Comparison of ENCODE assay signal across 10 cellular contexts in the genomic region with DNA sequence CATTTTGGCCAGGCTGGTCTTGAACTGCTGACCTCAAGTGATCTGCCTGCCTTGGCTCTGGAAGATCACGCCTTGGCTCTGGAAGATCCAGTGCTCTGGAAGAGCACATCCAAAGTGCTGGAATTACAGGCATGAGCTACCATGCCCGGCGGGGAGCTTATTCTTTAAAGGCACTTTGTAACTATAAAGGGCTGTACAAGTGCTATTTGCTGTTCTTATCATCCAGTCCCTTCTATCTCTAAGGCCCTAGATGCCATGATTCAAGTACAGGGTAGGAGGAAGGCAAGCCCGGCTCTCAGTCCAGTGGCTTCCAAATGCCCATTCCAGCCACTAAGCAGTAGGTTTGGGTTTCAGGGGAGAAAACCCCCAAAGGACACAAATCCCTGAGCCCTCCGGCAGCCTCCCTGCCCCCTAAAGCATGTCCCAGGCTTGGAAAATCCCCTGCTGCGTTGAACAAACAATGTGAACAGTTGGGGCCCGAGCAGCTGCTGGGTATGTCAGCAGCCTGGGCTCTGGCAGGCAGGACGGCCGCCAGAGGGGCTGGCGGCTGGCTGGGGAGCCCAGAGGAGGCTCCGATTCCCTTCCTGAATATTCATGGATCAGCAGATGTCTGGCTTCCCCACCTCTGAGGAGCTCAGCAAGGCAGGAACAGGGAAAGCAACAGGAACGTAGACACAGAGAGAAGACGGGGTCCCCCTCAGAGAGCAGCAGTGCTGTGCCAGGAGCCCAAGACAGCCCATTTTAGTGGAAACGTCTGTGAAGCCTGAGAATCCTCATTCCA. TPM values are rescaled to one million over a fixed set of nuclear protein-coding genes. Genes with fewer than 3 reads are reported as not detected.
A peak's percentile ranks its signal among the peaks of the same experiment; 100 is the strongest.
DNase-seq lines count a peak whose midpoint lies in the region; ATAC-seq and TF ChIP-seq lines count a peak whose summit lies in the region.
"Had no signal": no experiment of that assay in that cellular context is flagged by ENCODE, and none has a peak within 500 bp of the region (broad histone marks: within the 10 kb centered on the region; RNA-seq: fewer than 3 reads in every experiment).

No MANE protein-coding gene starts in this region.

- peak overlapping the region; percentile 88 for H3K18ac ChIP-seq in mesendoderm (ENCODE audit: low read length)

- no peak for TF ChIP-seq CTCF in prostate gland (IDR thresholded peaks at IDR 0.05)

- peak overlapping the region; percentile 79 for H3K27ac ChIP-seq in ectodermal cell (ENCODE audit: insufficient read depth, low read depth, low read length, poor library complexity, severe bottlenecking)
- peak overlapping the region; percentile 92 for H3K27ac ChIP-seq in mesendoderm (ENCODE audit: low read depth, low read length)
- H3K27ac ChIP-seq in prostate gland: no peak overlapping the region

- no peak for ATAC-seq in GM19463 (IDR thresholded peaks at IDR 0.05; ENCODE audit: unreplicated experiment)
- ATAC-seq in esophagus mucosa: no peak

- H3K4ac ChIP-seq in mesendoderm (ENCODE audit: low read depth, low read length): peak overlapping the region; percentile 77

- H3K56ac ChIP-seq in mesendoderm (ENCODE audit: low read length): peak overlapping the region; percentile 86

- no peak overlapping the region for H3K23ac ChIP-seq in mesendoderm (ENCODE audit: low read length)

- DNase-seq in C1 segment of cervical spinal cord (lab: John Stamatoyannopoulos, UW) (peak in 8 of 14 donors; percentile 15 to 57 (median 30)), NCI-H2171 (lab: John Stamatoyannopoulos, UW) (peak; percentile 90), mesendoderm (peak; percentile 96), prostate gland (ENCODE audit: low spot score) (no peak)
- no peak for DNase-seq in activated T-cell treated with anti-CD3 and anti-CD28 coated beads, Interleukin-2, amount 50 U/mL, for 1 hour

- H3K27me3 ChIP-seq in ectodermal cell (ENCODE audit: control insufficient read depth, insufficient read depth, low read length, poor library complexity, severe bottlenecking) (no peaks in the 10 kb centered on the region), mesendoderm (ENCODE audit: insufficient read depth, low read length, poor library complexity) (no peaks in the 10 kb centered on the region), prostate gland (replicated peaks; ENCODE audit: insufficient read depth) (no peaks in the 10 kb centered on the region)

- no peak overlapping the region for H4K8ac ChIP-seq in mesendoderm (ENCODE audit: low read depth, low read length)

- H4K5ac ChIP-seq in mesendoderm (ENCODE audit: low read length): no peak overlapping the region

- H3K36me3 ChIP-seq in ectodermal cell (ENCODE audit: control insufficient read depth, insufficient read depth, low read length): no peaks in the 10 kb centered on the region
- H3K36me3 ChIP-seq in mesendoderm (ENCODE audit: control insufficient read depth, insufficient read depth, low read length): no peaks in the 10 kb centered on the region
- H3K36me3 ChIP-seq in prostate gland: no peaks in the 10 kb centered on the region

- peak overlapping the region; percentile 92 for H2AK5ac ChIP-seq in mesendoderm (ENCODE audit: low read length)

- no peak for TF ChIP-seq POLR2A in prostate gland (IDR thresholded peaks at IDR 0.05)

- peak overlapping the region; percentile 65 for H3K9ac ChIP-seq in mesendoderm (ENCODE audit: low read length)

- peak overlapping the region; percentile 87 for H2BK5ac ChIP-seq in mesendoderm (ENCODE audit: low read length)

- H3K79me1 ChIP-seq in mesendoderm (ENCODE audit: low read length): no peaks in the 10 kb centered on the region

- H3K4me3 ChIP-seq in ectodermal cell (ENCODE audit: insufficient read depth, low read depth, low read length) (no peak overlapping the region), mesendoderm (ENCODE audit: low read length) (no peak overlapping the region), prostate gland (no peak overlapping the region)

- intact Hi-C loops in prostate gland (cut with DNase I): no loop called here

- H3K4me1 ChIP-seq in ectodermal cell (ENCODE audit: control insufficient read depth, insufficient read depth, low read length) (peaks cover 76% of the 10 kb centered on the region), mesendoderm (ENCODE audit: control insufficient read depth, low read depth, low read length) (peaks cover 25% of the 10 kb centered on the region), prostate gland (replicated peaks) (no peaks in the 10 kb centered on the region)

- H3K79me2 ChIP-seq in mesendoderm (ENCODE audit: control insufficient read depth, insufficient read depth, low read length): no peaks in the 10 kb centered on the region

- no peaks in the 10 kb centered on the region for H3K9me3 ChIP-seq in ectodermal cell (ENCODE audit: control insufficient read depth, low read length)
- H3K9me3 ChIP-seq in prostate gland: no peaks in the 10 kb centered on the region

- WGBS in ectodermal cell, 2 experiments: 9 to 11% methylated on average over 14 of the region's 14 CpGs
- WGBS in mesendoderm (ENCODE audit: extremely low coverage, insufficient coverage, low lambda C conversion rate): no CpG with 5 or more reads among the region's 14 CpGs
- WGBS in prostate gland: 27% methylated on average over 14 of the region's 14 CpGs

- no peak overlapping the region for H2BK15ac ChIP-seq in mesendoderm (replicated peaks; ENCODE audit: low read depth)

- H2BK120ac ChIP-seq in mesendoderm (ENCODE audit: low read depth, low read length): peak overlapping the region; percentile 19

- peak overlapping the region; percentile 10 for H3K4me2 ChIP-seq in mesendoderm (ENCODE audit: low read length)

RNA-seq across cellular contexts. Expression of a gene that starts 7.7 kb away (rescaled TPM):
- 23.5 TPM for polyA plus RNA-seq in ectodermal cell (2013, experiment 1 of 4)
- polyA plus RNA-seq in ectodermal cell (2013, experiment 2 of 4): 30.4 TPM
- polyA plus RNA-seq in ectodermal cell (2013, experiment 3 of 4): 18.7 TPM
- polyA plus RNA-seq in ectodermal cell (2013, experiment 4 of 4): 25.9 TPM
- 1.7 TPM for polyA plus RNA-seq in mesendoderm (2013, experiment 1 of 2)
- polyA plus RNA-seq in mesendoderm (2013, experiment 2 of 2): 1.8 TPM
- total RNA-seq in esophagus mucosa (0.60 TPM), prostate gland (1 to 10 TPM in 1 of 2 donors, under 1 TPM in 1; 0.14 to 4.6 TPM)
- polyA plus RNA-seq: liver had no signal

RNA-seq across cellular contexts. Expression of a gene that starts 37.2 kb away (rescaled TPM):
- 142 TPM for polyA plus RNA-seq in ectodermal cell (2013, experiment 1 of 4)
- 154 TPM for polyA plus RNA-seq in ectodermal cell (2013, experiment 2 of 4)
- polyA plus RNA-seq in ectodermal cell (2013, experiment 3 of 4): 120 TPM
- polyA plus RNA-seq in ectodermal cell (2013, experiment 4 of 4): 137 TPM
- polyA plus RNA-seq in mesendoderm (2013, experiment 1 of 2): 44.0 TPM
- 43.7 TPM for polyA plus RNA-seq in mesendoderm (2013, experiment 2 of 2)
- 0.08 TPM for total RNA-seq in esophagus mucosa
- 1 to 10 TPM in 1 of 2 donors, under 1 TPM in 1; 0.05 to 2.7 TPM for total RNA-seq in prostate gland
- total RNA-seq: activated T-helper 2 cell treated with anti-CD3 and anti-CD28 coated beads, Interferon-gamma antibody, Interleukin-2, Interleukin-4, amounts not matched to agents 10 μg/mL and 5 μg/mL and 100 μg/mL, durations not matched to agents 14 hours and 24 hours and 36 hours had no signal
- polyA plus RNA-seq: liver had no signal

Comparison
In these comparisons a context has a peak if more than half of its experiments do, and no peak if none do; other contexts are left out.
1. DNase-seq: peak in C1 segment of cervical spinal cord (8 of 14), NCI-H2171 (single experiment) and mesendoderm (single experiment); none in activated T-cell treated with anti-CD3 and anti-CD28 coated beads, Interleukin-2, amount 50 U/mL, for 1 hour (single experiment) and prostate gland (single experiment).
2. H3K27ac ChIP-seq: peak in ectodermal cell (single experiment) and mesendoderm (single experiment); none in prostate gland (0 of 2).